18 cellular contexts compared by ENCODE assay signal in genomic region chr2:119259296-119259860, GRCh38. TPM values are rescaled to one million over a fixed set of nuclear protein-coding genes. Genes with fewer than 3 reads are reported as not detected.
A peak's percentile ranks its signal among the peaks of the same experiment; 100 is the strongest.
DNase-seq lines count a peak whose midpoint lies in the region; ATAC-seq and TF ChIP-seq lines count a peak whose summit lies in the region.
"Had no signal": no experiment of that assay in that cellular context is flagged by ENCODE, and none has a peak within 500 bp of the region (broad histone marks: within the 10 kb centered on the region; RNA-seq: fewer than 3 reads in every experiment).

No MANE protein-coding gene starts in this region.

- H3K4me3 ChIP-seq in breast epithelium (no peak overlapping the region), mammary epithelial cell (replicated peaks in 1 of 3; ENCODE audit: insufficient read depth in 1 of 3, low read depth in 2 of 3, low read length in 3 of 3) (no peak overlapping the region)
- H3K4me3 ChIP-seq: A549, lower lobe of right lung had no signal

- DNase-seq in breast epithelium (ENCODE audit: low spot score in 2 of 2) (peak in 1 of 2 donors; percentile 38), mammary epithelial cell (no peak), dermis microvascular lymphatic vessel endothelial cell (ENCODE audit: low read depth in 2 of 2) (peak; percentile 50 to 73), medulla oblongata (ENCODE audit: extremely low spot score) (peak; percentile 84), type B pancreatic cell (ENCODE audit: extremely low spot score, unreplicated experiment) (no peak)
- no peak for DNase-seq in activated T-cell treated with anti-CD3 and anti-CD28 coated beads, Interleukin-2, amount 50 U/mL, for 48 hours
- no peak for DNase-seq in stimulated activated naive CD4-positive, alpha-beta T cell treated with Interleukin-2 at 50 U/mL for 16 hours (lab: John Stamatoyannopoulos, UW)
- DNase-seq in stimulated activated effector memory CD8-positive, alpha-beta T cell treated with anti-CD3 and anti-CD28 coated beads, Interleukin-12 subunit alpha, Interleukin-12 subunit beta, amount 100 ng/mL, for 72 hours (ENCODE audit: low spot score in 2 of 2) = no peak
- DNase-seq: activated gamma-delta T cell; CD4-positive, CD25-positive, alpha-beta regulatory T cell; HCEC 1CT; lower lobe of right lung; NCI-H187 treated with DMSO at 0.1 percent for 48 hours; NCI-H510A; SIG-M5; stimulated activated naive CD8-positive, alpha-beta T cell treated with anti-CD3 and anti-CD28 coated beads, Interleukin-15, Interleukin-2, amounts not matched to agents 100 U/mL and 50 U/mL, for 24 hours had no signal

- H3K4me1 ChIP-seq in breast epithelium = no peaks in the 10 kb centered on the region
- H3K4me1 ChIP-seq in mammary epithelial cell (ENCODE audit: insufficient read depth, low read length) = peaks cover 22% of the 10 kb centered on the region
- H3K4me1 ChIP-seq: lower lobe of right lung had no signal

- no peak for TF ChIP-seq CTCF in breast epithelium (IDR thresholded peaks at IDR 0.05)
- TF ChIP-seq CTCF in mammary epithelial cell (conservative IDR thresholded peaks at IDR 0.05 in 1 of 2, IDR thresholded peaks at IDR 0.05 in 1 of 2; ENCODE audit: extremely low read depth in 1 of 2, insufficient read depth in 1 of 2, low read depth in 1 of 2, low read length in 2 of 2) = no peak
- TF ChIP-seq CTCF in type B pancreatic cell (conservative IDR thresholded peaks at IDR 0.05) = no peak

- ATAC-seq in stimulated activated effector memory CD8-positive, alpha-beta T cell treated with anti-CD3 and anti-CD28 coated beads, Interleukin-12 subunit alpha, Interleukin-12 subunit beta, amount 100 ng/mL, for 72 hours = no peak
- ATAC-seq: A549; lower lobe of right lung; natural killer cell treated with Interleukin-12 subunit alpha and Interleukin-12 subunit beta and Interleukin-15 and Interleukin-18, amount 100 ng/mL, for 72 hours; stimulated activated naive CD8-positive, alpha-beta T cell treated with anti-CD3 and anti-CD28 coated beads, Interleukin-15, Interleukin-2, amounts not matched to agents 100 U/mL and 50 U/mL, for 24 hours had no signal

- H3K9me3 ChIP-seq in breast epithelium = no peaks in the 10 kb centered on the region
- H3K9me3 ChIP-seq in mammary epithelial cell (replicated peaks; ENCODE audit: insufficient read depth, low read length) = no peaks in the 10 kb centered on the region
- H3K9me3 ChIP-seq: A549, lower lobe of right lung had no signal

- H3K4me1 Mint-ChIP-seq in type B pancreatic cell (ENCODE audit: unreplicated experiment) = peaks cover 22% of the 10 kb centered on the region
- no peaks in the 10 kb centered on the region for H3K4me1 Mint-ChIP-seq in stimulated activated effector memory CD8-positive, alpha-beta T cell treated with anti-CD3 and anti-CD28 coated beads, Interleukin-12 subunit alpha, Interleukin-12 subunit beta, amount 100 ng/mL, for 72 hours
- H3K4me1 Mint-ChIP-seq: CD4-positive, CD25-positive, alpha-beta regulatory T cell had no signal

- no peaks in the 10 kb centered on the region for H3K27me3 ChIP-seq in breast epithelium
- H3K27me3 ChIP-seq in mammary epithelial cell (ENCODE audit: insufficient read depth, low read length) = no peaks in the 10 kb centered on the region

- H3K27me3 Mint-ChIP-seq in type B pancreatic cell = no peaks in the 10 kb centered on the region
- H3K27me3 Mint-ChIP-seq: CD4-positive, CD25-positive, alpha-beta regulatory T cell; natural killer cell treated with Interleukin-12 subunit alpha and Interleukin-12 subunit beta and Interleukin-15 and Interleukin-18, amount 100 ng/mL, for 72 hours had no signal

- CTCF ChIA-PET in mammary epithelial cell (lab: Charles Lee; ENCODE audit: low non-redundant PET) = no interaction called here

- no peaks in the 10 kb centered on the region for H3K36me3 Mint-ChIP-seq in type B pancreatic cell
- no peaks in the 10 kb centered on the region for H3K36me3 Mint-ChIP-seq in stimulated activated effector memory CD8-positive, alpha-beta T cell treated with anti-CD3 and anti-CD28 coated beads, Interleukin-12 subunit alpha, Interleukin-12 subunit beta, amount 100 ng/mL, for 72 hours
- H3K36me3 Mint-ChIP-seq: CD4-positive, CD25-positive, alpha-beta regulatory T cell; natural killer cell treated with Interleukin-12 subunit alpha and Interleukin-12 subunit beta and Interleukin-15 and Interleukin-18, amount 100 ng/mL, for 72 hours had no signal

- no peak overlapping the region for H3K4me3 Mint-ChIP-seq in type B pancreatic cell
- H3K4me3 Mint-ChIP-seq in stimulated activated effector memory CD8-positive, alpha-beta T cell treated with anti-CD3 and anti-CD28 coated beads, Interleukin-12 subunit alpha, Interleukin-12 subunit beta, amount 100 ng/mL, for 72 hours = no peak overlapping the region
- H3K4me3 Mint-ChIP-seq: CD4-positive, CD25-positive, alpha-beta regulatory T cell; natural killer cell treated with Interleukin-12 subunit alpha and Interleukin-12 subunit beta and Interleukin-15 and Interleukin-18, amount 100 ng/mL, for 72 hours had no signal

- H3K27ac Mint-ChIP-seq in type B pancreatic cell = peak overlapping the region; percentile 82
- no peak overlapping the region for H3K27ac Mint-ChIP-seq in stimulated activated effector memory CD8-positive, alpha-beta T cell treated with anti-CD3 and anti-CD28 coated beads, Interleukin-12 subunit alpha, Interleukin-12 subunit beta, amount 100 ng/mL, for 72 hours
- H3K27ac Mint-ChIP-seq: CD4-positive, CD25-positive, alpha-beta regulatory T cell; natural killer cell treated with Interleukin-12 subunit alpha and Interleukin-12 subunit beta and Interleukin-15 and Interleukin-18, amount 100 ng/mL, for 72 hours had no signal

- TF ChIP-seq POLR2A in breast epithelium (IDR thresholded peaks at IDR 0.05) = no peak

- H3K36me3 ChIP-seq in breast epithelium (no peaks in the 10 kb centered on the region), mammary epithelial cell (ENCODE audit: insufficient read depth, low read length) (peaks cover 4% of the 10 kb centered on the region)
- H3K36me3 ChIP-seq: lower lobe of right lung had no signal

- no peak overlapping the region for H2AFZ ChIP-seq in mammary epithelial cell (ENCODE audit: low read depth, low read length)

- in situ Hi-C loops in mammary epithelial cell (cut with MboI; ENCODE audit: low sequenced_read_pairs in 2 of 2) = loop anchor here in 1 of 2 donors (25.0 kb wide), 1 partner anchor 247 kb away; no protein-coding TSS in a partner anchor

- H3K9ac ChIP-seq in mammary epithelial cell (ENCODE audit: insufficient read depth, low read length) = no peak overlapping the region

- H3K4me2 ChIP-seq in mammary epithelial cell (ENCODE audit: insufficient read depth, low read depth, low read length) = no peak overlapping the region
- H3K4me2 ChIP-seq: A549 had no signal

- dilution Hi-C loops in mammary epithelial cell (cut with HindIII; ENCODE audit: low sequenced_read_pairs) = no loop called here

- H3K9me3 Mint-ChIP-seq in type B pancreatic cell = no peaks in the 10 kb centered on the region
- H3K9me3 Mint-ChIP-seq in stimulated activated effector memory CD8-positive, alpha-beta T cell treated with anti-CD3 and anti-CD28 coated beads, Interleukin-12 subunit alpha, Interleukin-12 subunit beta, amount 100 ng/mL, for 72 hours = no peaks in the 10 kb centered on the region
- H3K9me3 Mint-ChIP-seq: natural killer cell treated with Interleukin-12 subunit alpha and Interleukin-12 subunit beta and Interleukin-15 and Interleukin-18, amount 100 ng/mL, for 72 hours had no signal

- peaks cover 4% of the 10 kb centered on the region for H3K79me2 ChIP-seq in mammary epithelial cell (ENCODE audit: insufficient read depth, low read length)

- BruUV-seq in mammary epithelial cell (replicated peaks; lab: Mats Ljungman, UMichigan) = no TSS peak

- no peaks in the 10 kb centered on the region for H4K20me1 ChIP-seq in mammary epithelial cell (ENCODE audit: insufficient read depth, low read length)

- intact Hi-C loops in breast epithelium (cut with DNase I; ENCODE audit: low total_unique reads) (no loop called here), mammary epithelial cell (cut with micrococcal nuclease) (loop anchor here (2.0 kb wide), 1 partner anchor 19 kb away; no protein-coding TSS in a partner anchor)

- 53% methylated on average over 3 of the region's 5 CpGs for WGBS in mammary epithelial cell (ENCODE audit: low coverage, missing lambda C conversion rate)

- H3K27ac ChIP-seq in breast epithelium (peak overlapping the region; percentile 55 to 63), mammary epithelial cell (ENCODE audit: insufficient read depth, low read depth, low read length) (no peak overlapping the region)
- H3K27ac ChIP-seq: lower lobe of right lung had no signal

RNA-seq across cellular contexts. Expression of gene STEAP3, which starts 35.7 kb away (rescaled TPM):
- total RNA-seq in breast epithelium (10 to 100 TPM; 11.2 to 52.2 (median 49.8) TPM), mammary epithelial cell (10 to 100 TPM; 28.8 to 35.2 TPM), dermis microvascular lymphatic vessel endothelial cell (7.7 and 7.8 TPM in 2 replicates), type B pancreatic cell (ENCODE audit: low replicate concordance) (19.0 and 25.5 TPM in 2 replicates)
- polyA plus RNA-seq in mammary epithelial cell = 42.2 TPM
- 39.5 TPM for polyA minus RNA-seq in mammary epithelial cell
- total RNA-seq: CD4-positive, CD25-positive, alpha-beta regulatory T cell had no signal
- polyA plus RNA-seq: CD4-positive, CD25-positive, alpha-beta regulatory T cell had no signal

Comparison
In these comparisons a context has a peak if more than half of its experiments do, and no peak if none do; other contexts are left out.
1. DNase-seq: peak in dermis microvascular lymphatic vessel endothelial cell (2 of 2) and medulla oblongata (single experiment); none in mammary epithelial cell (single experiment), type B pancreatic cell (single experiment), activated T-cell treated with anti-CD3 and anti-CD28 coated beads, Interleukin-2, amount 50 U/mL, for 48 hours (0 of 2), stimulated activated naive CD4-positive, alpha-beta T cell treated with Interleukin-2 at 50 U/mL for 16 hours (single experiment) and stimulated activated effector memory CD8-positive, alpha-beta T cell treated with anti-CD3 and anti-CD28 coated beads, Interleukin-12 subunit alpha, Interleukin-12 subunit beta, amount 100 ng/mL, for 72 hours (0 of 2).